ENCODE assay signal across 20 cellular contexts in genomic region chr5:114152656-114153360, GRCh38.
A peak's percentile ranks its signal among the peaks of the same experiment; 100 is the strongest.
DNase-seq lines count a peak whose midpoint lies in the region; ATAC-seq and TF ChIP-seq lines count a peak whose summit lies in the region.
"Had no signal": no experiment of that assay in that cellular context is flagged by ENCODE, and none has a peak within 500 bp of the region (broad histone marks: within the 10 kb centered on the region; RNA-seq: fewer than 3 reads in every experiment).

No MANE protein-coding gene starts in this region.

- H3K9me3 ChIP-seq in IMR-90 (ENCODE audit: control insufficient read depth, insufficient read depth, low read length) (peaks cover 4% of the 10 kb centered on the region), psoas muscle (no peaks in the 10 kb centered on the region)

- no peak overlapping the region for H3K9ac ChIP-seq in IMR-90 (ENCODE audit: low read depth, low read length)
- H3K9ac ChIP-seq: BLaER1 treated with 17β-estradiol and CSF1 and Interleukin-3, amounts not matched to agents 10 nM and 100 nM had no signal

- no peak for ATAC-seq in IMR-90 (ENCODE audit: low read depth)
- peak in 3 of 4 donors; percentile 56 to 87 (median 63) for ATAC-seq in psoas muscle
- ATAC-seq: Panc1 had no signal

- H3K9me1 ChIP-seq in IMR-90 (ENCODE audit: insufficient read depth, low read length): no peaks in the 10 kb centered on the region

- no peak overlapping the region for H2BK5ac ChIP-seq in IMR-90 (ENCODE audit: low read depth, low read length, poor library complexity, severe bottlenecking)

- H3K23ac ChIP-seq in IMR-90 (ENCODE audit: low read depth, low read length): no peak overlapping the region

- no peak overlapping the region for H2BK15ac ChIP-seq in IMR-90 (ENCODE audit: low read depth, low read length)

- no peak overlapping the region for H2AK9ac ChIP-seq in IMR-90 (replicated peaks; ENCODE audit: low read depth, low read length, poor library complexity)

- no peak for TF ChIP-seq RAD21 in IMR-90 (IDR thresholded peaks at IDR 0.05; ENCODE audit: low read length)

- H3K4me1 ChIP-seq in IMR-90 (ENCODE audit: control insufficient read depth, insufficient read depth, low read length) (no peaks in the 10 kb centered on the region), psoas muscle (peaks cover 7% of the 10 kb centered on the region)
- H3K4me1 ChIP-seq: BLaER1 treated with 17β-estradiol and CSF1 and Interleukin-3, amounts not matched to agents 10 nM and 100 nM had no signal

- DNase-seq in EL: peak; percentile 2
- DNase-seq in IMR-90: peak; percentile 53
- peak; percentile 72 for DNase-seq in amniotic epithelial cell (ENCODE audit: low read depth)
- DNase-seq in psoas muscle: no peak
- DNase-seq in erythroblast (lab: John Stamatoyannopoulos, UW): no peak
- DNase-seq in DMS153 treated with DMSO at 0.1 percent for 48 hours (lab: John Stamatoyannopoulos, UW; ENCODE audit: unreplicated experiment): no peak
- no peak for DNase-seq in NCI-H2029 treated with DMSO at 0.1 percent for 48 hours (lab: John Stamatoyannopoulos, UW)
- DNase-seq: AML-193; CD4-positive, alpha-beta T cell; COR-L47; HCEC 1CT; KG1; MM.1S; NCI-H2029; NCI-H2227 treated with DMSO at 0.1 percent for 48 hours; NCI-H510A; NCI-H69; SHP77 treated with DMSO at 0.1 percent for 48 hours had no signal

- POLR2A ChIA-PET in IMR-90 (lab: Charles Lee; ENCODE audit: unreplicated experiment): no interaction called here

- H3K79me1 ChIP-seq in IMR-90 (ENCODE audit: low read depth in 1 of 2, low read length in 2 of 2): no peaks in the 10 kb centered on the region

- H3K14ac ChIP-seq in IMR-90 (replicated peaks; ENCODE audit: low read depth, low read length): no peak overlapping the region

- H3K27me3 ChIP-seq in IMR-90 (ENCODE audit: control insufficient read depth, insufficient read depth, low read length) (no peaks in the 10 kb centered on the region), psoas muscle (ENCODE audit: insufficient read depth in 3 of 3, low read length in 2 of 3) (no peaks in the 10 kb centered on the region)
- H3K27me3 ChIP-seq: BLaER1 treated with 17β-estradiol and CSF1 and Interleukin-3, amounts not matched to agents 10 nM and 100 nM had no signal

- no peak overlapping the region for H2AFZ ChIP-seq in IMR-90 (replicated peaks; ENCODE audit: low read length, poor library complexity)

- TF ChIP-seq CTCF in IMR-90 (conservative IDR thresholded peaks at IDR 0.05; ENCODE audit: low read depth, low read length): no peak
- TF ChIP-seq CTCF in psoas muscle (IDR thresholded peaks at IDR 0.05): no peak

- WGBS in IMR-90 (ENCODE audit: extremely low coverage in 2 of 2, insufficient read length in 1 of 2), 2 experiments: 71% methylated on average over 4 of the region's 8 CpGs; no CpG with 5 or more reads in 1 of the 2 experiments
- WGBS in psoas muscle, 3 donors: 67 to 79% (median 73%) methylated on average over 8 of the region's 8 CpGs

- no peak overlapping the region for H2BK120ac ChIP-seq in IMR-90 (ENCODE audit: low read depth, low read length)

- no peak overlapping the region for H3K18ac ChIP-seq in IMR-90 (ENCODE audit: low read depth, low read length)

- in situ Hi-C loops in IMR-90 (cut with MboI; ENCODE audit: low sequenced_read_pairs): no loop called here

- H3K4me2 ChIP-seq in IMR-90 (ENCODE audit: low read depth, low read length): no peak overlapping the region
- H3K4me2 ChIP-seq: BLaER1 treated with 17β-estradiol and CSF1 and Interleukin-3, amounts not matched to agents 10 nM and 100 nM had no signal

- no peaks in the 10 kb centered on the region for H4K20me1 ChIP-seq in IMR-90 (ENCODE audit: insufficient read depth, low read length)
- H4K20me1 ChIP-seq: BLaER1 treated with 17β-estradiol and CSF1 and Interleukin-3, amounts not matched to agents 10 nM and 100 nM had no signal

- TF ChIP-seq POLR2A in IMR-90 (IDR thresholded peaks at IDR 0.05; ENCODE audit: low read depth, low read length) (no peak), erythroblast (IDR thresholded peaks at IDR 0.05; ENCODE audit: low read length) (no peak)

- H4K8ac ChIP-seq in IMR-90 (ENCODE audit: low read depth in 2 of 2, low read length in 2 of 2): no peak overlapping the region

- intact Hi-C loops in IMR-90 (cut with micrococcal nuclease): no loop called here
- intact Hi-C loops in psoas muscle (cut with DNase I): no loop called here

- no peak overlapping the region for H4K91ac ChIP-seq in IMR-90 (ENCODE audit: insufficient read depth, low read depth, low read length)

- no peak overlapping the region for H2BK20ac ChIP-seq in IMR-90 (ENCODE audit: low read depth, low read length)

- H3K27ac ChIP-seq in IMR-90 (ENCODE audit: insufficient read depth, low read length): no peak overlapping the region
- no peak overlapping the region for H3K27ac ChIP-seq in psoas muscle
- H3K27ac ChIP-seq: BLaER1 treated with 17β-estradiol and CSF1 and Interleukin-3, amounts not matched to agents 10 nM and 100 nM had no signal

- H4K5ac ChIP-seq in IMR-90 (ENCODE audit: low read depth, low read length): no peak overlapping the region

- dilution Hi-C loops in IMR-90 (cut with HindIII; ENCODE audit: low sequenced_read_pairs, unreplicated experiment): no loop called here

- H2AK5ac ChIP-seq in IMR-90 (ENCODE audit: low read depth, low read length): no peak overlapping the region

- BruUV-seq in IMR-90 (replicated peaks; lab: Mats Ljungman, UMichigan): no TSS peak

- CTCF ChIA-PET in IMR-90 (lab: Yijun Ruan, JAX): no interaction called here

- H3K4ac ChIP-seq in IMR-90 (ENCODE audit: low read depth, low read length): no peak overlapping the region

- H3K56ac ChIP-seq in IMR-90 (ENCODE audit: extremely low read depth, insufficient read depth, low read length): no peak overlapping the region

- H3K4me3 ChIP-seq in IMR-90 (ENCODE audit: insufficient read depth, low read depth, low read length): no peak overlapping the region
- H3K4me3 ChIP-seq in psoas muscle: no peak overlapping the region
- H3K4me3 ChIP-seq: BLaER1 treated with 17β-estradiol and CSF1 and Interleukin-3, amounts not matched to agents 10 nM and 100 nM had no signal

- no peaks in the 10 kb centered on the region for H3K36me3 ChIP-seq in IMR-90 (ENCODE audit: control insufficient read depth, insufficient read depth, low read length)
- no peaks in the 10 kb centered on the region for H3K36me3 ChIP-seq in psoas muscle (ENCODE audit: insufficient read depth in 1 of 2, low read depth in 1 of 2)
- H3K36me3 ChIP-seq: BLaER1 treated with 17β-estradiol and CSF1 and Interleukin-3, amounts not matched to agents 10 nM and 100 nM had no signal

TF ChIP-seq in IMR-90, 13 proteins besides CTCF, POLR2A, EP300 and RAD21:
- TF ChIP-seq MXI1 (IDR thresholded peaks at IDR 0.05; ENCODE audit: borderline replicate concordance, low read depth, low read length) (no peak), RCOR1 (IDR thresholded peaks at IDR 0.05; ENCODE audit: insufficient replicate concordance, low read length) (no peak), NFE2L2 (IDR thresholded peaks at IDR 0.05; ENCODE audit: low read depth, low read length) (no peak), BHLHE40 (IDR thresholded peaks at IDR 0.05; ENCODE audit: low read depth, low read length) (0 out of 2 replicates have a peak, but pooled peaks have one; percentile 39), SMC3 (IDR thresholded peaks at IDR 0.05; ENCODE audit: low read depth, low read length) (no peak), MAZ (IDR thresholded peaks at IDR 0.05; ENCODE audit: borderline replicate concordance, low read depth, low read length) (no peak), FOS (IDR thresholded peaks at IDR 0.05; ENCODE audit: low read depth, low read length) (no peak)

Comparison
In these comparisons a context has a peak if more than half of its experiments do, and no peak if none do; other contexts are left out.
1. DNase-seq: peak in EL (single experiment), IMR-90 (single experiment) and amniotic epithelial cell (single experiment); none in psoas muscle (0 of 2), erythroblast (0 of 2), DMS153 treated with DMSO at 0.1 percent for 48 hours (single experiment) and NCI-H2029 treated with DMSO at 0.1 percent for 48 hours (single experiment).